ENCODE assay signal across 1 cellular context in genomic region chr7:74364061-74364460, GRCh38.
TF ChIP-seq lines count a peak whose summit lies in the region.

No MANE protein-coding gene starts in this region.

TF ChIP-seq in GM23338, 12 proteins besides CTCF, POLR2A, EP300 and RAD21 (continued from another document):
- TF ChIP-seq EZH2 (IDR thresholded peaks at IDR 0.05; ENCODE audit: low read depth, unreplicated experiment) (no peak), ZNF331 (CRISPR knock-in tag; IDR thresholded peaks at IDR 0.05; ENCODE audit: low read depth) (no peak), ETS1 (IDR thresholded peaks at IDR 0.05) (no peak), JUNB (IDR thresholded peaks at IDR 0.05; ENCODE audit: unreplicated experiment) (no peak)
TF ChIP-seq in GM23338: peak in this region for 0.
